8 cellular contexts compared by ENCODE assay signal in the genomic region with DNA sequence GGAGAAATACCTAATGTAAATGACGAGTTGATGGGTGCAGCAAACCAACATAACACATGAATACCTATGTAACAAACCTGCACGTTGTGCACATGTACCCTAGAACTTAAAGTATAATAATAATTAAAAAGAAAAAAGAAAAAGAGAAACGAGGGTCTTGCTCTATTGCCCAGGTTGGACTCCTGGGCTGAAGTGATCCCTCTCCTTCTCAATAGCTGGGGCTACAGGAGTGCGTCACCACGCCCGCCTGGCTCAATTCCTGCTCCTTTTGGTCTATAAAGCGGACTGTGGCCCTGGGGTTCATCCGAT. TPM values are rescaled to one million over a fixed set of nuclear protein-coding genes. Genes with fewer than 3 reads are reported as not detected.
A peak's percentile ranks its signal among the peaks of the same experiment; 100 is the strongest.
DNase-seq lines count a peak whose midpoint lies in the region; ATAC-seq, FAIRE-seq and TF ChIP-seq lines count a peak whose summit lies in the region.

No MANE protein-coding gene starts in this region.

- H2AFZ ChIP-seq in SK-N-SH (ENCODE audit: low read depth) (peak overlapping the region; percentile 100), GM12878 (ENCODE audit: control insufficient read depth, low read depth, low read length) (peak overlapping the region; percentile 83)

- SMC1A ChIA-PET in GM12878 (lab: Charles Lee; ENCODE audit: uncharacterized antibody, unreplicated experiment): interaction anchor here (1.4 to 13.1 kb wide), 2 partner anchors 54 to 244 kb away, joined by 3 to 161 read pairs; no protein-coding TSS in a partner anchor

- H3K4me1 ChIP-seq in SK-N-SH (ENCODE audit: control insufficient read depth in 1 of 2, insufficient read depth in 2 of 2, low read depth in 1 of 2, low read length in 1 of 2) (peaks cover 18 to 30% of the 10 kb centered on the region in 2 experiments; a peak in 3 of 4 replicates), GM12878 (ENCODE audit: control insufficient read depth, insufficient read depth, low read length) (peaks cover 7% of the 10 kb centered on the region), thymus (ENCODE audit: control insufficient read depth, insufficient read depth, low read length) (peaks cover 8% of the 10 kb centered on the region)

- RAD21 ChIA-PET in GM12878 (lab: Charles Lee; ENCODE audit: unreplicated experiment): interaction anchor here (1.2 kb wide), 1 partner anchor 54 kb away, joined by 4 read pairs; no protein-coding TSS in a partner anchor

- H3K27ac ChIP-seq in SK-N-SH (ENCODE audit: low read depth in 2 of 2, low read length in 1 of 2): peak overlapping the region; percentile 78 to 97
- peak overlapping the region; percentile 95 for H3K27ac ChIP-seq in GM12878 (ENCODE audit: control insufficient read depth, insufficient read depth)
- peak overlapping the region; percentile 96 for H3K27ac ChIP-seq in thymus (ENCODE audit: low read depth)

- peak overlapping the region; percentile 76 for H3K9ac ChIP-seq in SK-N-SH
- H3K9ac ChIP-seq in GM12878 (ENCODE audit: control insufficient read depth, insufficient read depth, low read length): peak overlapping the region; percentile 97

- no peak for TF ChIP-seq POLR2A in GM12878 (IDR thresholded peaks at IDR 0.05; ENCODE audit: low read depth, low read length)

- ATAC-seq in SK-N-SH treated with all-trans-retinoic acid at 6 μM for 48 hours: no peak
- no peak for ATAC-seq in GM12878
- ATAC-seq in left colon: no peak

- CTCF ChIA-PET in SK-N-SH (lab: Yijun Ruan, JAX): interaction anchor here (0.6 to 17.1 kb wide), 3 partner anchors 49 to 1437 kb away, joined by 3 to 620 read pairs (median 5); partner anchors contain the start of gene PLET1
- CTCF ChIA-PET in GM12878 (lab: Yijun Ruan, JAX): interaction anchor here (16.3 kb wide), 1 partner anchor 57 kb away, joined by 314 read pairs; no protein-coding TSS in a partner anchor

- TF ChIP-seq RAD21 in SK-N-SH (IDR thresholded peaks at IDR 0.05; ENCODE audit: low read length): no peak
- no peak for TF ChIP-seq RAD21 in GM12878 (IDR thresholded peaks at IDR 0.05; ENCODE audit: insufficient read depth, low read depth, low read length)

- POLR2A ChIA-PET in SK-N-SH (lab: Yijun Ruan, JAX): interaction anchor here (0.9 to 1.7 kb wide), 2 partner anchors 40 to 45 kb away, joined by 3 to 6 read pairs; no protein-coding TSS in a partner anchor
- POLR2A ChIA-PET in GM12878 (lab: Charles Lee): interaction anchor here (0.6 to 1.1 kb wide), 2 partner anchors 49 to 139 kb away, joined by 3 to 4 read pairs; partner anchors contain the start of genes SDHD and TIMM8B

- H3K4me2 ChIP-seq in SK-N-SH: peak overlapping the region; percentile 94
- H3K4me2 ChIP-seq in GM12878 (ENCODE audit: control insufficient read depth, insufficient read depth): peak overlapping the region; percentile 95

- no peak for DNase-seq in SK-N-SH
- DNase-seq in GM12878 (ENCODE audit: low read depth, low spot score): no peak
- DNase-seq in left colon: peak; percentile 69 to 82
- no peak for DNase-seq in hippocampal formation (lab: John Stamatoyannopoulos, UW)
- no peak for DNase-seq in stimulated activated CD4-positive, alpha-beta T cell treated with anti-CD3 and anti-CD28 coated beads, Interleukin-4, amount 100 ng/mL, for 24 hours
- DNase-seq in germinal center (ENCODE audit: low spot score): no peak

- in situ Hi-C loops in GM12878 (cut with MboI): loop anchor here (5.0 to 10.0 kb wide), 2 partner anchors 357 to 1059 kb away; no protein-coding TSS in a partner anchor

- H3K9me3 ChIP-seq in SK-N-SH (no peaks in the 10 kb centered on the region), GM12878 (replicated peaks; ENCODE audit: control insufficient read depth, insufficient read depth, low read length) (no peaks in the 10 kb centered on the region), thymus (ENCODE audit: control insufficient read depth) (no peaks in the 10 kb centered on the region)

- H3K79me2 ChIP-seq in SK-N-SH (ENCODE audit: insufficient read depth): peaks cover 42% of the 10 kb centered on the region
- H3K79me2 ChIP-seq in GM12878 (ENCODE audit: control insufficient read depth, insufficient read depth, low read length): peaks cover 21% of the 10 kb centered on the region

- H3K27me3 ChIP-seq in SK-N-SH (ENCODE audit: insufficient read depth): no peaks in the 10 kb centered on the region
- H3K27me3 ChIP-seq in GM12878 (replicated peaks in 1 of 2; ENCODE audit: control insufficient read depth in 2 of 2, insufficient read depth in 2 of 2, low read length in 1 of 2): no peaks in the 10 kb centered on the region
- no peaks in the 10 kb centered on the region for H3K27me3 ChIP-seq in thymus (ENCODE audit: control insufficient read depth, insufficient read depth)

- 53% methylated on average over 8 of the region's 8 CpGs for WGBS in SK-N-SH (ENCODE audit: low lambda C conversion rate)
- WGBS in GM12878 (ENCODE audit: insufficient coverage, insufficient replicate concordance, low lambda C conversion rate, missing lambda C conversion rate): 15% methylated on average over 7 of the region's 8 CpGs
- WGBS in thymus: 38% methylated on average over 8 of the region's 8 CpGs

- H3K36me3 ChIP-seq in SK-N-SH (replicated peaks in 1 of 2; ENCODE audit: control insufficient read depth in 1 of 2, insufficient read depth in 2 of 2, low read length in 1 of 2) (peaks cover 20 to 21% of the 10 kb centered on the region in 2 experiments), GM12878 (ENCODE audit: control insufficient read depth in 2 of 2, insufficient read depth in 2 of 2, low read length in 1 of 2) (no peaks in the 10 kb centered on the region; a peak in 3 of 4 replicates), thymus (ENCODE audit: control insufficient read depth, insufficient read depth) (peaks cover 12% of the 10 kb centered on the region)

- no peak for TF ChIP-seq CTCF in SK-N-SH (IDR thresholded peaks at IDR 0.05)
- no peak for TF ChIP-seq CTCF in GM12878 (IDR thresholded peaks at IDR 0.05 in 2 of 3, conservative IDR thresholded peaks at IDR 0.05 in 1 of 3; ENCODE audit: control insufficient read depth in 2 of 3, extremely low read depth in 1 of 3, insufficient read depth in 1 of 3, low read depth in 3 of 3, low read length in 3 of 3)

- TSS peak; percentile 98 for BruUV-seq in GM12878 (replicated peaks; lab: Mats Ljungman, UMichigan)

- no peak for TF ChIP-seq EP300 in SK-N-SH (IDR thresholded peaks at IDR 0.05; ENCODE audit: borderline replicate concordance in 1 of 2, low read depth in 1 of 2, low read length in 1 of 2)
- no peak for TF ChIP-seq EP300 in GM12878 (IDR thresholded peaks at IDR 0.05; ENCODE audit: borderline replicate concordance in 1 of 2, control insufficient read depth in 1 of 2, low read depth in 2 of 2, low read length in 2 of 2)

- no peaks in the 10 kb centered on the region for H3F3A ChIP-seq in SK-N-SH (replicated peaks; ENCODE audit: insufficient read depth)

- H4K20me1 ChIP-seq in SK-N-SH (ENCODE audit: insufficient read depth) (no peaks in the 10 kb centered on the region), GM12878 (ENCODE audit: control insufficient read depth, insufficient read depth) (no peaks in the 10 kb centered on the region)

- intact Hi-C loops in GM12878 (cut with micrococcal nuclease; ENCODE audit: unreplicated experiment): loop anchor here (10.0 kb wide), 2 partner anchors 351 to 569 kb away; partner anchors contain the start of genes ALG9, CFAP68 and FDXACB1
- intact Hi-C loops in left colon (cut with DNase I, micrococcal nuclease): no loop called here

- H3K4me3 ChIP-seq in SK-N-SH (ENCODE audit: low read depth in 2 of 2, low read length in 1 of 2) (peak overlapping the region; percentile 71 to 91), GM12878 (peak overlapping the region; percentile 98), thymus (ENCODE audit: low read length) (peak overlapping the region; percentile 82)

- no peak for FAIRE-seq in GM12878 (lab: Jason Lieb, UNC)

- no peaks in the 10 kb centered on the region for H3K9me2 ChIP-seq in SK-N-SH

RNA-seq across cellular contexts. Expression of gene PTS, which starts 0.5 kb away (rescaled TPM):
- 50.0 and 54.0 TPM in 2 replicates for polyA plus RNA-seq in SK-N-SH (2012; rRNA removed)
- polyA plus RNA-seq in SK-N-SH (2012; cell fraction: cytosol; rRNA removed): 59.5 and 76.1 TPM in 2 replicates
- 34.1 and 63.7 TPM in 2 replicates for polyA plus RNA-seq in SK-N-SH (2012; cell fraction: nucleus; rRNA removed)
- 43.8 and 49.1 TPM in 2 replicates for total RNA-seq in GM12878 (2013; cell fraction: nucleolus; rRNA removed)
- total RNA-seq in GM12878 (2014; rRNA removed): 11.7 and 16.9 TPM in 2 replicates
- total RNA-seq in GM12878 (2014; rRNA removed; fragmentation: Illumina TruSeq; extraction: Trizol): 13.1 and 13.2 TPM in 2 replicates
- 12.3 and 14.0 TPM in 2 replicates for total RNA-seq in GM12878 (2021)
- 6.2 TPM for polyA plus RNA-seq in GM12878 (2011; ENCODE audit: low read depth)
- 15.0 and 20.2 TPM in 2 replicates for polyA plus RNA-seq in GM12878 (2011; rRNA removed)
- 6.8 and 7.3 TPM in 2 replicates for polyA plus RNA-seq in GM12878 (2011; cell fraction: cytosol; rRNA removed)
- 11.8 and 13.1 TPM in 2 replicates for polyA plus RNA-seq in GM12878 (2011; cell fraction: nucleus; rRNA removed)
- polyA plus RNA-seq in GM12878 (2012): 9.4 and 13.9 TPM in 2 replicates
- 11.9 and 12.4 TPM in 2 replicates for polyA plus RNA-seq in GM12878 (2014; fragmentation: Illumina TruSeq; extraction: Trizol)
- polyA plus RNA-seq in GM12878 (2014; fragmentation: Nextera tagmentation; extraction: Ambion mirVana): 10 to 100 TPM; 45.0 to 47.6 TPM
- 15.5 and 15.9 TPM in 2 replicates for polyA plus RNA-seq in GM12878 (2014; rRNA removed)
- 10 to 100 TPM; 39.4 to 40.3 TPM for polyA plus RNA-seq in GM12878 (2016; fragmentation: Nextera tagmentation; extraction: Ambion mirVana)
- 9.4 and 13.6 TPM in 2 replicates for polyA minus RNA-seq in GM12878 (2011; rRNA and poly(A)+ RNA removed)
- 1.9 and 4.0 TPM in 2 replicates for polyA minus RNA-seq in GM12878 (2011; cell fraction: cytosol; rRNA and poly(A)+ RNA removed)
- polyA minus RNA-seq in GM12878 (2011; cell fraction: nucleus; rRNA and poly(A)+ RNA removed): 9.2 and 17.0 TPM in 2 replicates
- total RNA-seq in left colon: 10 to 100 TPM; 33.0 to 36.6 TPM
- polyA plus RNA-seq in thymus: 42.4 TPM

RNA-seq across cellular contexts. Expression of gene PLET1, which starts 35.0 kb away (rescaled TPM):
- polyA plus RNA-seq in SK-N-SH (2012; rRNA removed) (not detected in 2 replicates), GM12878 (2011; rRNA removed) (not detected in 2 replicates), GM12878 (2014; fragmentation: Illumina TruSeq; extraction: Trizol) (not detected in 2 replicates), GM12878 (2014; fragmentation: Nextera tagmentation; extraction: Ambion mirVana) (not detected), GM12878 (2014; rRNA removed) (not detected in 2 replicates), GM12878 (2016; fragmentation: Nextera tagmentation; extraction: Ambion mirVana) (not detected), thymus (0.23 TPM)
- polyA plus RNA-seq in SK-N-SH (2012; cell fraction: cytosol; rRNA removed): not detected in 2 replicates
- not detected in 2 replicates for polyA plus RNA-seq in SK-N-SH (2012; cell fraction: nucleus; rRNA removed)
- total RNA-seq in GM12878 (2013; cell fraction: nucleolus; rRNA removed): not detected in 2 replicates
- total RNA-seq in GM12878 (2014; rRNA removed) (not detected in 2 replicates), GM12878 (2014; rRNA removed; fragmentation: Illumina TruSeq; extraction: Trizol) (not detected in 2 replicates), GM12878 (2021) (not detected in 2 replicates), left colon (not detected)
- not detected for polyA plus RNA-seq in GM12878 (2011; ENCODE audit: low read depth)
- not detected in 2 replicates for polyA plus RNA-seq in GM12878 (2011; cell fraction: cytosol; rRNA removed)
- not detected in 2 replicates for polyA plus RNA-seq in GM12878 (2011; cell fraction: nucleus; rRNA removed)
- polyA plus RNA-seq in GM12878 (2012): not detected in 2 replicates
- not detected in 2 replicates for polyA minus RNA-seq in GM12878 (2011; rRNA and poly(A)+ RNA removed)
- polyA minus RNA-seq in GM12878 (2011; cell fraction: cytosol; rRNA and poly(A)+ RNA removed): not detected in 2 replicates
- not detected in 2 replicates for polyA minus RNA-seq in GM12878 (2011; cell fraction: nucleus; rRNA and poly(A)+ RNA removed)

RNA-seq across cellular contexts. Expression of gene BCO2, which starts 50.4 kb away (rescaled TPM):
- polyA plus RNA-seq in SK-N-SH (2012; rRNA removed) (0.87 and 1.2 TPM in 2 replicates), GM12878 (2011; rRNA removed) (1.0 and 2.4 TPM in 2 replicates), GM12878 (2014; fragmentation: Illumina TruSeq; extraction: Trizol) (0.13 and 0.62 TPM in 2 replicates), GM12878 (2014; fragmentation: Nextera tagmentation; extraction: Ambion mirVana) (under 1 TPM; 0.29 to 0.42 TPM), GM12878 (2014; rRNA removed) (0.77 and 1.7 TPM in 2 replicates), GM12878 (2016; fragmentation: Nextera tagmentation; extraction: Ambion mirVana) (under 1 TPM; 0.53 to 0.70 TPM), thymus (5.5 TPM)
- polyA plus RNA-seq in SK-N-SH (2012; cell fraction: cytosol; rRNA removed): 0.35 and 0.58 TPM in 2 replicates
- 2.2 and 5.0 TPM in 2 replicates for polyA plus RNA-seq in SK-N-SH (2012; cell fraction: nucleus; rRNA removed)
- total RNA-seq in GM12878 (2013; cell fraction: nucleolus; rRNA removed): 8.0 and 11.3 TPM in 2 replicates
- total RNA-seq in GM12878 (2014; rRNA removed) (0.51 and 0.54 TPM in 2 replicates), GM12878 (2014; rRNA removed; fragmentation: Illumina TruSeq; extraction: Trizol) (0.63 and 0.74 TPM in 2 replicates), GM12878 (2021) (0.51 and 0.56 TPM in 2 replicates), left colon (1 to 10 TPM; 3.4 to 4.3 TPM)
- 1.0 TPM for polyA plus RNA-seq in GM12878 (2011; ENCODE audit: low read depth)
- 0.24 and 0.30 TPM in 2 replicates for polyA plus RNA-seq in GM12878 (2011; cell fraction: cytosol; rRNA removed)
- polyA plus RNA-seq in GM12878 (2011; cell fraction: nucleus; rRNA removed): 2.5 TPM in 2 replicates
- 0.60 and 1.0 TPM in 2 replicates for polyA plus RNA-seq in GM12878 (2012)
- polyA minus RNA-seq in GM12878 (2011; rRNA and poly(A)+ RNA removed): 0.36 and 0.51 TPM in 2 replicates
- not detected in 2 replicates for polyA minus RNA-seq in GM12878 (2011; cell fraction: cytosol; rRNA and poly(A)+ RNA removed)
- polyA minus RNA-seq in GM12878 (2011; cell fraction: nucleus; rRNA and poly(A)+ RNA removed): 0.48 and 2.1 TPM in 2 replicates

RNA-seq across cellular contexts. Expression of gene TEX12, which starts 58.5 kb away (rescaled TPM):
- polyA plus RNA-seq in SK-N-SH (2012; rRNA removed): 0.15 TPM in 1 of 2 replicates, not detected in the other
- 0.08 and 0.17 TPM in 2 replicates for polyA plus RNA-seq in SK-N-SH (2012; cell fraction: cytosol; rRNA removed)
- 0.20 TPM in 1 of 2 replicates, not detected in the other for polyA plus RNA-seq in SK-N-SH (2012; cell fraction: nucleus; rRNA removed)
- 1.1 and 2.4 TPM in 2 replicates for total RNA-seq in GM12878 (2013; cell fraction: nucleolus; rRNA removed)
- total RNA-seq in GM12878 (2014; rRNA removed): 0.16 TPM in 1 of 2 replicates, not detected in the other
- total RNA-seq in GM12878 (2014; rRNA removed; fragmentation: Illumina TruSeq; extraction: Trizol): 0.18 and 0.41 TPM in 2 replicates
- total RNA-seq in GM12878 (2021): 0.51 TPM in 1 of 2 replicates, not detected in the other
- not detected for polyA plus RNA-seq in GM12878 (2011; ENCODE audit: low read depth)
- polyA plus RNA-seq in GM12878 (2011; rRNA removed): 0.11 and 0.27 TPM in 2 replicates
- 0.07 TPM in 1 of 2 replicates, not detected in the other for polyA plus RNA-seq in GM12878 (2011; cell fraction: cytosol; rRNA removed)
- 0.13 and 0.19 TPM in 2 replicates for polyA plus RNA-seq in GM12878 (2011; cell fraction: nucleus; rRNA removed)
- 0.32 TPM in 1 of 2 replicates, not detected in the other for polyA plus RNA-seq in GM12878 (2012)
- polyA plus RNA-seq in GM12878 (2014; fragmentation: Illumina TruSeq; extraction: Trizol): 0.50 and 1.1 TPM in 2 replicates
- polyA plus RNA-seq in GM12878 (2014; fragmentation: Nextera tagmentation; extraction: Ambion mirVana): 1 to 10 TPM in 1 of 2 experiments, under 1 TPM in 1; 0.79 to 1.3 TPM
- polyA plus RNA-seq in GM12878 (2014; rRNA removed): 0.14 and 0.29 TPM in 2 replicates
- polyA plus RNA-seq in GM12878 (2016; fragmentation: Nextera tagmentation; extraction: Ambion mirVana): under 1 TPM; 0.28 to 0.68 TPM
- not detected in 2 replicates for polyA minus RNA-seq in GM12878 (2011; rRNA and poly(A)+ RNA removed)
- polyA minus RNA-seq in GM12878 (2011; cell fraction: cytosol; rRNA and poly(A)+ RNA removed): not detected in 2 replicates
- 0.38 TPM in 1 of 2 replicates, not detected in the other for polyA minus RNA-seq in GM12878 (2011; cell fraction: nucleus; rRNA and poly(A)+ RNA removed)
- under 1 TPM; 0.31 to 0.39 TPM for total RNA-seq in left colon
- polyA plus RNA-seq in thymus: 0.37 TPM

Comparison
In these comparisons a context has a peak if more than half of its experiments do, and no peak if none do; other contexts are left out.
1. DNase-seq: peak in left colon (2 of 2); none in SK-N-SH (single experiment), GM12878 (single experiment), hippocampal formation (0 of 2), stimulated activated CD4-positive, alpha-beta T cell treated with anti-CD3 and anti-CD28 coated beads, Interleukin-4, amount 100 ng/mL, for 24 hours (single experiment) and germinal center (single experiment).
2. Peak in every context shown above with its lines, with median percentiles within 50 percentile points of each other: H3K27ac ChIP-seq and H3K4me3 ChIP-seq.